Comparison of ENCODE assay signal across 13 cellular contexts in the genomic region with DNA sequence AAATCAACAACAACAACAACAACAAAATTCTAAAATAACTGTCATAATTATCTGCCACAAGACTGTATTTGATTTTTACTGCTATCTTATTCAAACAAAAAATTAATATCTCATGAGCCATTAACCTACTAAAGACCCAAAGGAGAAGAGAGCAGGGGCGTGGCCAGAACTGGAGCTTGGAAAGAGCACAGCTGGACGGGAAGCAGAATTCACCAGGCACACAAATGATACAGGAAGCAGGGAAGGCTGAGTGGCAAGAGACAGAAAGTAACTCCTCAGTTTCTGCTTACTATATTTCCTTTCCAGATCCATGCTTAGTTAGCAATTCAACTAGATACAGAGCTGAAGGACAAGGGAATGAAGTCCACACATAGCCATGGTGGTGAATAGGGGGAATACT. TPM values are rescaled to one million over a fixed set of nuclear protein-coding genes. Genes with fewer than 3 reads are reported as not detected.
DNase-seq lines count a peak whose midpoint lies in the region; ATAC-seq lines count a peak whose summit lies in the region.
"Had no signal": no experiment of that assay in that cellular context is flagged by ENCODE, and none has a peak within 500 bp of the region (broad histone marks: within the 10 kb centered on the region; RNA-seq: fewer than 3 reads in every experiment).

No MANE protein-coding gene starts in this region.

- H3K9me3 Mint-ChIP-seq in activated CD4-positive, alpha-beta T cell treated with anti-CD3 and anti-CD28 coated beads for 36 hours (ENCODE audit: low read depth) = no peaks in the 10 kb centered on the region
- no peaks in the 10 kb centered on the region for H3K9me3 Mint-ChIP-seq in activated CD4-positive, alpha-beta memory T cell treated with anti-CD3 and anti-CD28 coated beads, Interleukin-2, amount 10 ng/mL, durations not matched to agents 7 days and 5 days

- peak overlapping the region; percentile 75 for H3K27ac Mint-ChIP-seq in activated CD4-positive, alpha-beta T cell treated with anti-CD3 and anti-CD28 coated beads for 36 hours
- H3K27ac Mint-ChIP-seq in activated CD4-positive, alpha-beta memory T cell treated with anti-CD3 and anti-CD28 coated beads, Interleukin-2, amount 10 ng/mL, durations not matched to agents 7 days and 5 days = peak overlapping the region; percentile 25

- H3K4me3 Mint-ChIP-seq in activated CD4-positive, alpha-beta T cell treated with anti-CD3 and anti-CD28 coated beads for 36 hours = no peak overlapping the region
- H3K4me3 Mint-ChIP-seq in activated CD4-positive, alpha-beta memory T cell treated with anti-CD3 and anti-CD28 coated beads, Interleukin-2, amount 10 ng/mL, durations not matched to agents 7 days and 5 days = no peak overlapping the region

- H3K27me3 Mint-ChIP-seq in activated CD4-positive, alpha-beta T cell treated with anti-CD3 and anti-CD28 coated beads for 36 hours = no peaks in the 10 kb centered on the region
- H3K27me3 Mint-ChIP-seq in activated CD4-positive, alpha-beta memory T cell treated with anti-CD3 and anti-CD28 coated beads, Interleukin-2, amount 10 ng/mL, durations not matched to agents 7 days and 5 days = no peaks in the 10 kb centered on the region

- DNase-seq in activated CD4-positive, alpha-beta T cell treated with anti-CD3 and anti-CD28 coated beads for 36 hours = no peak
- DNase-seq in activated CD4-positive, alpha-beta T cell treated with anti-CD3 and anti-CD28 coated beads for 48 hours = no peak
- no peak for DNase-seq in activated CD4-positive, alpha-beta memory T cell treated with anti-CD3 and anti-CD28 coated beads, Interleukin-2, amount 10 ng/mL, durations not matched to agents 7 days and 5 days
- DNase-seq in Right ventricle myocardium superior = peak; percentile 71
- peak; percentile 4 for DNase-seq in pulmonary artery endothelial cell (ENCODE audit: low read depth, low spot score)
- no peak for DNase-seq in Ammon's horn (ENCODE audit: low spot score)
- no peak for DNase-seq in SK-N-DZ (ENCODE audit: low spot score)
- DNase-seq: cortex of kidney; Kasumi-1; kidney; NCI-H2081; stimulated activated CD4-positive, alpha-beta T cell treated with anti-CD3 and anti-CD28 coated beads, Interleukin-1b, Interleukin-23, amount 100 ng/mL, for 48 hours had no signal

- intact Hi-C loops in activated CD4-positive, alpha-beta T cell treated with anti-CD3 and anti-CD28 coated beads for 36 hours (cut with DNase I, micrococcal nuclease) = no loop called here
- intact Hi-C loops in Right ventricle myocardium superior (cut with DNase I) = no loop called here

- POLR2A ChIA-PET in activated CD4-positive, alpha-beta T cell treated with anti-CD3 and anti-CD28 coated beads for 36 hours (lab: Charles Lee) = no interaction called here
- POLR2A ChIA-PET in activated CD4-positive, alpha-beta memory T cell treated with anti-CD3 and anti-CD28 coated beads, Interleukin-2, amount 10 ng/mL, durations not matched to agents 7 days and 5 days (lab: Charles Lee) = no interaction called here

- CTCF ChIA-PET in activated CD4-positive, alpha-beta T cell treated with anti-CD3 and anti-CD28 coated beads for 36 hours (lab: Charles Lee) = interaction anchor here (0.7 to 1.7 kb wide), 4 partner anchors 10 to 102 kb away, joined by 3 to 5 read pairs (median 4); no protein-coding TSS in a partner anchor
- CTCF ChIA-PET in activated CD4-positive, alpha-beta memory T cell treated with anti-CD3 and anti-CD28 coated beads, Interleukin-2, amount 10 ng/mL, durations not matched to agents 7 days and 5 days (lab: Charles Lee) = interaction anchor here (0.7 kb wide), 1 partner anchor 8 kb away, joined by 3 read pairs; no protein-coding TSS in a partner anchor

- ATAC-seq in activated CD4-positive, alpha-beta T cell treated with anti-CD3 and anti-CD28 coated beads for 36 hours = no peak
- peak; percentile 66 for ATAC-seq in Right ventricle myocardium superior (ENCODE audit: poor library complexity)
- no peak for ATAC-seq in HG02970 (IDR thresholded peaks at IDR 0.05; ENCODE audit: low FRiP score, unreplicated experiment)

- H3K36me3 Mint-ChIP-seq in activated CD4-positive, alpha-beta T cell treated with anti-CD3 and anti-CD28 coated beads for 36 hours (ENCODE audit: low read depth) = peaks cover 51% of the 10 kb centered on the region
- peaks cover 41% of the 10 kb centered on the region for H3K36me3 Mint-ChIP-seq in activated CD4-positive, alpha-beta memory T cell treated with anti-CD3 and anti-CD28 coated beads, Interleukin-2, amount 10 ng/mL, durations not matched to agents 7 days and 5 days (ENCODE audit: low read depth)

- H3K4me1 Mint-ChIP-seq in activated CD4-positive, alpha-beta T cell treated with anti-CD3 and anti-CD28 coated beads for 36 hours = peaks cover 31% of the 10 kb centered on the region
- H3K4me1 Mint-ChIP-seq in activated CD4-positive, alpha-beta memory T cell treated with anti-CD3 and anti-CD28 coated beads, Interleukin-2, amount 10 ng/mL, durations not matched to agents 7 days and 5 days = peaks cover 31% of the 10 kb centered on the region

RNA-seq across cellular contexts. Expression of gene FKBP5, which starts 54.4 kb away (rescaled TPM):
- 100 to 1,000 TPM; 140 to 141 TPM for total RNA-seq in activated CD4-positive, alpha-beta T cell treated with anti-CD3 and anti-CD28 coated beads for 36 hours
- total RNA-seq in activated CD4-positive, alpha-beta memory T cell treated with anti-CD3 and anti-CD28 coated beads, Interleukin-2, amount 10 ng/mL, durations not matched to agents 7 days and 5 days = 10 to 100 TPM; 51.1 to 51.5 TPM
- total RNA-seq in Right ventricle myocardium superior (106 TPM), pulmonary artery endothelial cell (67.2 and 89.1 TPM in 2 replicates)
- 12.7 and 14.1 TPM in 2 replicates for polyA plus RNA-seq in SK-N-DZ (2014; cell fraction: cytosol; rRNA removed)
- polyA plus RNA-seq in SK-N-DZ (2014; cell fraction: nucleus; rRNA removed) = 7.2 and 17.9 TPM in 2 replicates

Comparison
In these comparisons a context has a peak if more than half of its experiments do, and no peak if none do; other contexts are left out.
1. DNase-seq: peak in Right ventricle myocardium superior (single experiment) and pulmonary artery endothelial cell (single experiment); none in activated CD4-positive, alpha-beta T cell treated with anti-CD3 and anti-CD28 coated beads for 36 hours (single experiment), activated CD4-positive, alpha-beta T cell treated with anti-CD3 and anti-CD28 coated beads for 48 hours (single experiment), activated CD4-positive, alpha-beta memory T cell treated with anti-CD3 and anti-CD28 coated beads, Interleukin-2, amount 10 ng/mL, durations not matched to agents 7 days and 5 days (single experiment), Ammon's horn (single experiment) and SK-N-DZ (single experiment).